11 cellular contexts compared by ENCODE assay signal in the genomic region with DNA sequence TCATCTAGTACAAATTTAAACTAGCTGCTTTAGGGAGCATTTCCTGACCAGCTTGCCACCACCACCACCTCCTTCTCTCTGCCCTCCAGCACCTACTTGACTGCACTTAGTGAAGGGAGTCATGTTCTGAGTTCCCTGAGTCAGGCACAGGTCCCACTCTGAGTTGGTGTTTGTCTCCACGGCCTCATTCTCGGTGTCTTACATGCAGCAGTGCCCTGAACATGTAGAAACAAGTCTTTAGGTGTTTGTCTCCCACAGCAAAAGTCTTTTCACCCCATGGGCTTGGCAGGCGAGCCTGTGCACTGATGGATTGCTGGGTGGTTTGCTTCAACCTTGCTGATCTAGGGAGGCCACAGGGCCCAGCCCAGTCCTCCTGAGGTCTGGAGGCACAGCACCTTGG. TPM values are rescaled to one million over a fixed set of nuclear protein-coding genes. Genes with fewer than 3 reads are reported as not detected.
DNase-seq lines count a peak whose midpoint lies in the region; ATAC-seq and TF ChIP-seq lines count a peak whose summit lies in the region.
"Had no signal": no experiment of that assay in that cellular context is flagged by ENCODE, and none has a peak within 500 bp of the region (broad histone marks: within the 10 kb centered on the region; RNA-seq: fewer than 3 reads in every experiment).

No MANE protein-coding gene starts in this region.

- no peaks in the 10 kb centered on the region for H3K9me3 ChIP-seq in psoas muscle
- H3K9me3 ChIP-seq: Peyer's patch, uterus had no signal

- no peak overlapping the region for H3K4me3 ChIP-seq in brain microvascular endothelial cell (ENCODE audit: low read depth, low read length)
- H3K4me3 ChIP-seq in psoas muscle, result no peak overlapping the region
- H3K4me3 ChIP-seq: Peyer's patch, uterus had no signal

- no peak overlapping the region for H3K4me3 Mint-ChIP-seq in CD14-positive monocyte
- peak overlapping the region in 1 of 4 donors; percentile 29 for H3K4me3 Mint-ChIP-seq in IgD-negative memory B cell
- no peak overlapping the region for H3K4me3 Mint-ChIP-seq in neural crest cell

- H3K36me3 Mint-ChIP-seq in CD14-positive monocyte, result peaks cover 56 to 76% of the 10 kb centered on the region in 2 donors
- H3K36me3 Mint-ChIP-seq in IgD-negative memory B cell, result no peaks in the 10 kb centered on the region
- peaks cover 12% of the 10 kb centered on the region for H3K36me3 Mint-ChIP-seq in neural crest cell (ENCODE audit: low read depth)

- ATAC-seq in psoas muscle (no peak), HG03159 (IDR thresholded peaks at IDR 0.05; ENCODE audit: unreplicated experiment) (no peak)

- peaks cover 0 to 5% (median 0%) of the 10 kb centered on the region in 3 donors for H3K27me3 Mint-ChIP-seq in CD14-positive monocyte (ENCODE audit: low read depth in 3 of 3)
- peaks cover 2% of the 10 kb centered on the region for H3K27me3 Mint-ChIP-seq in IgD-negative memory B cell
- no peaks in the 10 kb centered on the region for H3K27me3 Mint-ChIP-seq in neural crest cell (ENCODE audit: low read depth)

- 81 to 89% (median 86%) methylated on average over 3 of the region's 3 CpGs for WGBS in psoas muscle, 3 donors

- H3K27ac ChIP-seq in brain microvascular endothelial cell (peak overlapping the region; percentile 91), psoas muscle (no peak overlapping the region)

- H3K36me3 ChIP-seq in brain microvascular endothelial cell (replicated peaks), result peaks cover 32% of the 10 kb centered on the region
- H3K36me3 ChIP-seq in psoas muscle (ENCODE audit: insufficient read depth in 1 of 2, low read depth in 1 of 2), result peaks cover 0 to 12% of the 10 kb centered on the region in 2 donors
- H3K36me3 ChIP-seq: uterus had no signal

- in situ Hi-C loops in brain microvascular endothelial cell (cut with HindIII; ENCODE audit: low pct_ligation_motif_present, low sequenced_read_pairs), result no loop called here

- TF ChIP-seq CTCF in CD14-positive monocyte (IDR thresholded peaks at IDR 0.05), result no peak
- TF ChIP-seq CTCF in brain microvascular endothelial cell (IDR thresholded peaks at IDR 0.05; ENCODE audit: low read depth, low read length, missing control alignments), result no peak
- no peak for TF ChIP-seq CTCF in neural crest cell (conservative IDR thresholded peaks at IDR 0.05)
- TF ChIP-seq CTCF in psoas muscle (IDR thresholded peaks at IDR 0.05), result no peak

- intact Hi-C loops in CD14-positive monocyte (cut with micrococcal nuclease) (no loop called here), psoas muscle (cut with DNase I) (no loop called here)

- H3K27ac Mint-ChIP-seq in CD14-positive monocyte (peak overlapping the region in 6 of 7 donors; percentile 32 to 85 (median 80)), IgD-negative memory B cell (peak overlapping the region; percentile 57 to 98 (median 95)), neural crest cell (ENCODE audit: unreplicated experiment) (peak overlapping the region; percentile 72)

- peak; percentile 36 for DNase-seq in CD14-positive monocyte (ENCODE audit: low spot score)
- DNase-seq in brain microvascular endothelial cell, result no peak
- DNase-seq in neural crest cell (ENCODE audit: low read depth, low spot score), result no peak
- no peak for DNase-seq in NCI-H446 (lab: John Stamatoyannopoulos, UW)
- no peak for DNase-seq in psoas muscle
- no peak for DNase-seq in NCI-H748 treated with DMSO at 0.1 percent for 48 hours (lab: John Stamatoyannopoulos, UW)
- DNase-seq: MV-4-11, uterus had no signal

- peaks cover 40% of the 10 kb centered on the region for H3K4me1 ChIP-seq in psoas muscle

- H3K9me3 Mint-ChIP-seq in CD14-positive monocyte (no peaks in the 10 kb centered on the region), IgD-negative memory B cell (no peaks in the 10 kb centered on the region), neural crest cell (no peaks in the 10 kb centered on the region)

- H3K27me3 ChIP-seq in brain microvascular endothelial cell (replicated peaks) (no peaks in the 10 kb centered on the region), psoas muscle (ENCODE audit: insufficient read depth in 3 of 3, low read length in 2 of 3) (no peaks in the 10 kb centered on the region)
- H3K27me3 ChIP-seq: Peyer's patch, uterus had no signal

- H3K4me1 Mint-ChIP-seq in CD14-positive monocyte (peaks cover 79% of the 10 kb centered on the region), IgD-negative memory B cell (peaks cover 14 to 41% (median 36%) of the 10 kb centered on the region in 3 donors), neural crest cell (peaks cover 74% of the 10 kb centered on the region)

RNA-seq across cellular contexts. Expression of a gene that starts 16.9 kb away (rescaled TPM):
- 100 to 1,000 TPM; 123 to 160 TPM for polyA plus RNA-seq in CD14-positive monocyte
- polyA plus RNA-seq in IgD-negative memory B cell, result 45.0 TPM
- 140 and 144 TPM in 2 replicates for total RNA-seq in neural crest cell
- 10 to 100 TPM; 23.9 to 33.3 (median 25.7) TPM for total RNA-seq in psoas muscle
- polyA plus RNA-seq in psoas muscle, result 10 to 100 TPM; 19.4 to 20.0 (median 19.6) TPM
